8 cellular contexts compared by ENCODE assay signal in genomic region chr2:43950383-43951008, GRCh38. TPM values are rescaled to one million over a fixed set of nuclear protein-coding genes. Genes with fewer than 3 reads are reported as not detected.
DNase-seq lines count a peak whose midpoint lies in the region; ATAC-seq and TF ChIP-seq lines count a peak whose summit lies in the region.

No MANE protein-coding gene starts in this region.

- no peak overlapping the region for H3K27ac ChIP-seq in foreskin keratinocyte

- TF ChIP-seq CTCF in Calu3 (IDR thresholded peaks at IDR 0.05; ENCODE audit: unreplicated experiment): peak; percentile 38
- peak; percentile 63 for TF ChIP-seq CTCF in foreskin keratinocyte (conservative IDR thresholded peaks at IDR 0.05)

- peak; percentile 20 for DNase-seq in Calu3
- peak; percentile 30 to 34 for DNase-seq in HAP-1 (ENCODE audit: low spot score in 2 of 2)
- peak; percentile 20 for DNase-seq in SK-N-DZ (ENCODE audit: low spot score)
- DNase-seq in foreskin keratinocyte: peak; percentile 5 to 17
- DNase-seq in stromal cell of bone marrow (ENCODE audit: low read depth): peak; percentile 14
- DNase-seq in cardiac septum (ENCODE audit: low spot score): no peak

- no peaks in the 10 kb centered on the region for H3K9me3 Mint-ChIP-seq in Calu3 (ENCODE audit: low read depth, unreplicated experiment)

- no peak overlapping the region for H3K4me3 ChIP-seq in HAP-1

- peak; percentile 58 for ATAC-seq in foreskin keratinocyte
- ATAC-seq in HG02870 (IDR thresholded peaks at IDR 0.05; ENCODE audit: unreplicated experiment): no peak
- ATAC-seq in GM18858 (IDR thresholded peaks at IDR 0.05; ENCODE audit: unreplicated experiment): no peak

- intact Hi-C loops in Calu3 (cut with micrococcal nuclease; ENCODE audit: unreplicated experiment) (loop anchor here (10.0 kb wide), 1 partner anchor 46 kb away; no protein-coding TSS in a partner anchor), cardiac septum (cut with DNase I) (no loop called here)

- H3K4me1 ChIP-seq in HAP-1 (peaks cover 12% of the 10 kb centered on the region), foreskin keratinocyte (no peaks in the 10 kb centered on the region)

- no peaks in the 10 kb centered on the region for H3K9me3 ChIP-seq in HAP-1

- no peaks in the 10 kb centered on the region for H3K4me1 Mint-ChIP-seq in Calu3 (ENCODE audit: low read depth, unreplicated experiment)

- H3K4me3 Mint-ChIP-seq in Calu3 (ENCODE audit: low read depth, unreplicated experiment): no peak overlapping the region

- peaks cover 66% of the 10 kb centered on the region for H3K36me3 Mint-ChIP-seq in Calu3 (ENCODE audit: insufficient read depth, unreplicated experiment)

- no peak overlapping the region for H3K27ac Mint-ChIP-seq in Calu3 (ENCODE audit: unreplicated experiment)

- in situ Hi-C loops in HAP-1 (cut with MboI; ENCODE audit: low sequenced_read_pairs): no loop called here

- H3K36me3 ChIP-seq in HAP-1 (replicated peaks): peaks cover 91% of the 10 kb centered on the region

- H3K27me3 ChIP-seq in HAP-1 (ENCODE audit: low read depth) (no peaks in the 10 kb centered on the region), foreskin keratinocyte (no peaks in the 10 kb centered on the region)

- no TSS peak for BruUV-seq in Calu3 (replicated peaks; lab: Mats Ljungman, UMichigan)

- CTCF ChIA-PET in Calu3 (lab: Charles Lee): no interaction called here

- no peaks in the 10 kb centered on the region for H3K27me3 Mint-ChIP-seq in Calu3 (ENCODE audit: unreplicated experiment)

RNA-seq across cellular contexts. Expression of gene LRPPRC, which starts 45.3 kb away (rescaled TPM):
- total RNA-seq in Calu3 (2022) (120 and 135 TPM in 2 replicates), foreskin keratinocyte (66.6 and 78.6 TPM in 2 replicates), cardiac septum (70.3 TPM)
- polyA plus RNA-seq in SK-N-DZ (2014; cell fraction: cytosol; rRNA removed): 121 and 123 TPM in 2 replicates
- 89.4 and 125 TPM in 2 replicates for polyA plus RNA-seq in SK-N-DZ (2014; cell fraction: nucleus; rRNA removed)
- 36.6 and 44.7 TPM in 2 replicates for polyA plus RNA-seq in foreskin keratinocyte
